ENCODE assay signal across 2 cellular contexts in genomic region chr1:54302549-54302948, GRCh38.
TF ChIP-seq lines count a peak whose summit lies in the region.

No MANE protein-coding gene starts in this region.

TF ChIP-seq in WTC11, 78 proteins besides CTCF, POLR2A, EP300 and RAD21 (continued from another document):
- TF ChIP-seq, protein P1, sequence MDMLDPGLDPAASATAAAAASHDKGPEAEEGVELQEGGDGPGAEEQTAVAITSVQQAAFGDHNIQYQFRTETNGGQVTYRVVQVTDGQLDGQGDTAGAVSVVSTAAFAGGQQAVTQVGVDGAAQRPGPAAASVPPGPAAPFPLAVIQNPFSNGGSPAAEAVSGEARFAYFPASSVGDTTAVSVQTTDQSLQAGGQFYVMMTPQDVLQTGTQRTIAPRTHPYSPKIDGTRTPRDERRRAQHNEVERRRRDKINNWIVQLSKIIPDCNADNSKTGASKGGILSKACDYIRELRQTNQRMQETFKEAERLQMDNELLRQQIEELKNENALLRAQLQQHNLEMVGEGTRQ (CRISPR knock-in tag; IDR thresholded peaks at IDR 0.05) = no peak
- TF ChIP-seq, protein P2, sequence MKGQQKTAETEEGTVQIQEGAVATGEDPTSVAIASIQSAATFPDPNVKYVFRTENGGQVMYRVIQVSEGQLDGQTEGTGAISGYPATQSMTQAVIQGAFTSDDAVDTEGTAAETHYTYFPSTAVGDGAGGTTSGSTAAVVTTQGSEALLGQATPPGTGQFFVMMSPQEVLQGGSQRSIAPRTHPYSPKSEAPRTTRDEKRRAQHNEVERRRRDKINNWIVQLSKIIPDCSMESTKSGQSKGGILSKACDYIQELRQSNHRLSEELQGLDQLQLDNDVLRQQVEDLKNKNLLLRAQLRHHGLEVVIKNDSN (CRISPR knock-in tag; IDR thresholded peaks at IDR 0.05) = no peak
- no peak for TF ChIP-seq NFE2L1 (CRISPR knock-in tag; IDR thresholded peaks at IDR 0.05)
- TF ChIP-seq, protein P3, sequence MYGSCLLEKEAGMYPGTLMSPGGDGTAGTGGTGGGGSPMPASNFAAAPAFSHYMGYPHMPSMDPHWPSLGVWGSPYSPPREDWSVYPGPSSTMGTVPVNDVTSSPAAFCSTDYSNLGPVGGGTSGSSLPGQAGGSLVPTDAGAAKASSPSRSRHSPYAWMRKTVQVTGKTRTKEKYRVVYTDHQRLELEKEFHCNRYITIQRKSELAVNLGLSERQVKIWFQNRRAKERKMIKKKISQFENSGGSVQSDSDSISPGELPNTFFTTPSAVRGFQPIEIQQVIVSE (CRISPR knock-in tag; IDR thresholded peaks at IDR 0.05; ENCODE audit: borderline replicate concordance) = no peak

TF ChIP-seq in GM23338, 12 proteins besides CTCF, POLR2A, EP300 and RAD21 (continued from another document):
- TF ChIP-seq, protein P4, sequence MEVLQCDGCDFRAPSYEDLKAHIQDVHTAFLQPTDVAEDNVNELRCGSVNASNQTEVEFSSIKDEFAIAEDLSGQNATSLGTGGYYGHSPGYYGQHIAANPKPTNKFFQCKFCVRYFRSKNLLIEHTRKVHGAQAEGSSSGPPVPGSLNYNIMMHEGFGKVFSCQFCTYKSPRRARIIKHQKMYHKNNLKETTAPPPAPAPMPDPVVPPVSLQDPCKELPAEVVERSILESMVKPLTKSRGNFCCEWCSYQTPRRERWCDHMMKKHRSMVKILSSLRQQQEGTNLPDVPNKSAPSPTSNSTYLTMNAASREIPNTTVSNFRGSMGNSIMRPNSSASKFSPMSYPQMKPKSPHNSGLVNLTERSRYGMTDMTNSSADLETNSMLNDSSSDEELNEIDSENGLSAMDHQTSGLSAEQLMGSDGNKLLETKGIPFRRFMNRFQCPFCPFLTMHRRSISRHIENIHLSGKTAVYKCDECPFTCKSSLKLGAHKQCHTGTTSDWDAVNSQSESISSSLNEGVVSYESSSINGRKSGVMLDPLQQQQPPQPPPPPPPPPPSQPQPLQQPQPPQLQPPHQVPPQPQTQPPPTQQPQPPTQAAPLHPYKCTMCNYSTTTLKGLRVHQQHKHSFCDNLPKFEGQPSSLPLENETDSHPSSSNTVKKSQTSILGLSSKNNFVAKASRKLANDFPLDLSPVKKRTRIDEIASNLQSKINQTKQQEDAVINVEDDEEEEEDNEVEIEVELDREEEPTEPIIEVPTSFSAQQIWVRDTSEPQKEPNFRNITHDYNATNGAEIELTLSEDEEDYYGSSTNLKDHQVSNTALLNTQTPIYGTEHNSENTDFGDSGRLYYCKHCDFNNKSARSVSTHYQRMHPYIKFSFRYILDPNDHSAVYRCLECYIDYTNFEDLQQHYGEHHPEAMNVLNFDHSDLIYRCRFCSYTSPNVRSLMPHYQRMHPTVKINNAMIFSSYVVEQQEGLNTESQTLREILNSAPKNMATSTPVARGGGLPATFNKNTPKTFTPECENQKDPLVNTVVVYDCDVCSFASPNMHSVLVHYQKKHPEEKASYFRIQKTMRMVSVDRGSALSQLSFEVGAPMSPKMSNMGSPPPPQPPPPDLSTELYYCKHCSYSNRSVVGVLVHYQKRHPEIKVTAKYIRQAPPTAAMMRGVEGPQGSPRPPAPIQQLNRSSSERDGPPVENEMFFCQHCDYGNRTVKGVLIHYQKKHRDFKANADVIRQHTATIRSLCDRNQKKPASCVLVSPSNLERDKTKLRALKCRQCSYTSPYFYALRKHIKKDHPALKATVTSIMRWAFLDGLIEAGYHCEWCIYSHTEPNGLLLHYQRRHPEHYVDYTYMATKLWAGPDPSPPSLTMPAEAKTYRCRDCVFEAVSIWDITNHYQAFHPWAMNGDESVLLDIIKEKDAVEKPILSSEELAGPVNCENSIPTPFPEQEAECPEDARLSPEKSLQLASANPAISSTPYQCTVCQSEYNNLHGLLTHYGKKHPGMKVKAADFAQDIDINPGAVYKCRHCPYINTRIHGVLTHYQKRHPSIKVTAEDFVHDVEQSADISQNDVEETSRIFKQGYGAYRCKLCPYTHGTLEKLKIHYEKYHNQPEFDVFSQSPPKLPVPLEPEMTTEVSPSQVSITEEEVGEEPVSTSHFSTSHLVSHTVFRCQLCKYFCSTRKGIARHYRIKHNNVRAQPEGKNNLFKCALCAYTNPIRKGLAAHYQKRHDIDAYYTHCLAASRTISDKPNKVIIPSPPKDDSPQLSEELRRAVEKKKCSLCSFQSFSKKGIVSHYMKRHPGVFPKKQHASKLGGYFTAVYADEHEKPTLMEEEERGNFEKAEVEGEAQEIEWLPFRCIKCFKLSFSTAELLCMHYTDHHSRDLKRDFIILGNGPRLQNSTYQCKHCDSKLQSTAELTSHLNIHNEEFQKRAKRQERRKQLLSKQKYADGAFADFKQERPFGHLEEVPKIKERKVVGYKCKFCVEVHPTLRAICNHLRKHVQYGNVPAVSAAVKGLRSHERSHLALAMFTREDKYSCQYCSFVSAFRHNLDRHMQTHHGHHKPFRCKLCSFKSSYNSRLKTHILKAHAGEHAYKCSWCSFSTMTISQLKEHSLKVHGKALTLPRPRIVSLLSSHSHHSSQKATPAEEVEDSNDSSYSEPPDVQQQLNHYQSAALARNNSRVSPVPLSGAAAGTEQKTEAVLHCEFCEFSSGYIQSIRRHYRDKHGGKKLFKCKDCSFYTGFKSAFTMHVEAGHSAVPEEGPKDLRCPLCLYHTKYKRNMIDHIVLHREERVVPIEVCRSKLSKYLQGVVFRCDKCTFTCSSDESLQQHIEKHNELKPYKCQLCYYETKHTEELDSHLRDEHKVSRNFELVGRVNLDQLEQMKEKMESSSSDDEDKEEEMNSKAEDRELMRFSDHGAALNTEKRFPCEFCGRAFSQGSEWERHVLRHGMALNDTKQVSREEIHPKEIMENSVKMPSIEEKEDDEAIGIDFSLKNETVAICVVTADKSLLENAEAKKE (CRISPR knock-in tag; IDR thresholded peaks at IDR 0.05) = no peak
- TF ChIP-seq EZH2phosphoT487 (IDR thresholded peaks at IDR 0.05; ENCODE audit: unreplicated experiment) = no peak
- no peak for TF ChIP-seq POLR2AphosphoS5 (IDR thresholded peaks at IDR 0.05; ENCODE audit: low read depth)
- no peak for TF ChIP-seq NANOG (IDR thresholded peaks at IDR 0.05; ENCODE audit: borderline replicate concordance)
- TF ChIP-seq ZNF331 (CRISPR knock-in tag; IDR thresholded peaks at IDR 0.05; ENCODE audit: low read depth) = no peak
- TF ChIP-seq STAT1 (IDR thresholded peaks at IDR 0.05; ENCODE audit: unreplicated experiment) = no peak
- TF ChIP-seq ETS1 (IDR thresholded peaks at IDR 0.05) = no peak
